Comparison of ENCODE assay signal across 1 cellular context in the genomic region with DNA sequence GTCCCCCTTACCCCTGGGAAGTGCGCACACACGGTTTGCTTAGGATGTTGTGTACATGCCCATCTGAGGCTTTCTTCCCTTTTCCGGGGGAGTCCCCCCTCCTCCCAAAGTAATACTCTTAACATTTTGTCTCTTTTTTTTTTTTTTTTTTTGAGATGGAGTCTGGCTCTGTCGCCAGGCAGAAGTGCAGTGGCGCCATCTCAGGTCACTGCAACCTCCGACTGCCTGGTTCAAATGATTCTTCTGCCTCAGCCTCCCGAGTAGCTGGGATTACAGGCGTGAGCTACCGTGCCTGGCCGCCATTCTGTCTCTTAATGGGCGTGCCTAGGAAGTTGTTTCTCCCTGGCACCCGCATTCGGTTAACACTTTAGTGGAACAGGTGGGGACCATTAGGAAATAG.
TF ChIP-seq lines count a peak whose summit lies in the region.

No MANE protein-coding gene starts in this region.

TF ChIP-seq in WTC11, 78 proteins besides CTCF, POLR2A, EP300 and RAD21 (continued from another document):
- TF ChIP-seq ATF2 (CRISPR knock-in tag; IDR thresholded peaks at IDR 0.05; ENCODE audit: borderline replicate concordance, low read depth), result no peak
- TF ChIP-seq TEAD1 (CRISPR knock-in tag; IDR thresholded peaks at IDR 0.05), result no peak
- TF ChIP-seq CREM (CRISPR knock-in tag; IDR thresholded peaks at IDR 0.05), result no peak
- TF ChIP-seq, protein P1, sequence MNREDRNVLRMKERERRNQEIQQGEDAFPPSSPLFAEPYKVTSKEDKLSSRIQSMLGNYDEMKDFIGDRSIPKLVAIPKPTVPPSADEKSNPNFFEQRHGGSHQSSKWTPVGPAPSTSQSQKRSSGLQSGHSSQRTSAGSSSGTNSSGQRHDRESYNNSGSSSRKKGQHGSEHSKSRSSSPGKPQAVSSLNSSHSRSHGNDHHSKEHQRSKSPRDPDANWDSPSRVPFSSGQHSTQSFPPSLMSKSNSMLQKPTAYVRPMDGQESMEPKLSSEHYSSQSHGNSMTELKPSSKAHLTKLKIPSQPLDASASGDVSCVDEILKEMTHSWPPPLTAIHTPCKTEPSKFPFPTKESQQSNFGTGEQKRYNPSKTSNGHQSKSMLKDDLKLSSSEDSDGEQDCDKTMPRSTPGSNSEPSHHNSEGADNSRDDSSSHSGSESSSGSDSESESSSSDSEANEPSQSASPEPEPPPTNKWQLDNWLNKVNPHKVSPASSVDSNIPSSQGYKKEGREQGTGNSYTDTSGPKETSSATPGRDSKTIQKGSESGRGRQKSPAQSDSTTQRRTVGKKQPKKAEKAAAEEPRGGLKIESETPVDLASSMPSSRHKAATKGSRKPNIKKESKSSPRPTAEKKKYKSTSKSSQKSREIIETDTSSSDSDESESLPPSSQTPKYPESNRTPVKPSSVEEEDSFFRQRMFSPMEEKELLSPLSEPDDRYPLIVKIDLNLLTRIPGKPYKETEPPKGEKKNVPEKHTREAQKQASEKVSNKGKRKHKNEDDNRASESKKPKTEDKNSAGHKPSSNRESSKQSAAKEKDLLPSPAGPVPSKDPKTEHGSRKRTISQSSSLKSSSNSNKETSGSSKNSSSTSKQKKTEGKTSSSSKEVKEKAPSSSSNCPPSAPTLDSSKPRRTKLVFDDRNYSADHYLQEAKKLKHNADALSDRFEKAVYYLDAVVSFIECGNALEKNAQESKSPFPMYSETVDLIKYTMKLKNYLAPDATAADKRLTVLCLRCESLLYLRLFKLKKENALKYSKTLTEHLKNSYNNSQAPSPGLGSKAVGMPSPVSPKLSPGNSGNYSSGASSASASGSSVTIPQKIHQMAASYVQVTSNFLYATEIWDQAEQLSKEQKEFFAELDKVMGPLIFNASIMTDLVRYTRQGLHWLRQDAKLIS (CRISPR knock-in tag; IDR thresholded peaks at IDR 0.05; ENCODE audit: borderline replicate concordance), result no peak
- TF ChIP-seq ZNF281 (CRISPR knock-in tag; IDR thresholded peaks at IDR 0.05), result no peak
- no peak for TF ChIP-seq GABPB1 (CRISPR knock-in tag; IDR thresholded peaks at IDR 0.05)
- no peak for TF ChIP-seq TEAD4 (CRISPR knock-in tag; IDR thresholded peaks at IDR 0.05)
- no peak for TF ChIP-seq OVOL2 (CRISPR knock-in tag; IDR thresholded peaks at IDR 0.05; ENCODE audit: borderline replicate concordance)
- no peak for TF ChIP-seq CBFB (CRISPR knock-in tag; IDR thresholded peaks at IDR 0.05; ENCODE audit: low read depth)
- TF ChIP-seq GTF2I (CRISPR knock-in tag; conservative IDR thresholded peaks at IDR 0.05), result no peak
- no peak for TF ChIP-seq SMAD3 (CRISPR knock-in tag; IDR thresholded peaks at IDR 0.05; ENCODE audit: borderline replicate concordance)
- no peak for TF ChIP-seq ZNF532 (CRISPR knock-in tag; IDR thresholded peaks at IDR 0.05; ENCODE audit: borderline replicate concordance)
- no peak for TF ChIP-seq ZNF219 (CRISPR knock-in tag; IDR thresholded peaks at IDR 0.05; ENCODE audit: borderline replicate concordance)
- TF ChIP-seq NFE2L1 (CRISPR knock-in tag; IDR thresholded peaks at IDR 0.05), result no peak
TF ChIP-seq in WTC11: peak in this region for 0.
